34 cellular contexts compared by ENCODE assay signal in genomic region chr9:9437641-9438040, GRCh38.
"Had no signal": no experiment of that assay in that cellular context is flagged by ENCODE, and none has a peak within 500 bp of the region (broad histone marks: within the 10 kb centered on the region; RNA-seq: fewer than 3 reads in every experiment).

No MANE protein-coding gene starts in this region.

- H3K27ac ChIP-seq: adrenal gland, body of pancreas, brain microvascular endothelial cell, breast epithelium, VCaP had no signal

- H3K36me3 ChIP-seq: adrenal gland, brain microvascular endothelial cell had no signal

- H3K4me3 Mint-ChIP-seq: activated B cell treated with CpG ODN at 0.5 μM for 24 hours; activated CD4-positive, alpha-beta memory T cell treated with anti-CD3 and anti-CD28 coated beads for 36 hours; activated CD4-positive, alpha-beta T cell treated with anti-CD3 and anti-CD28 coated beads, Interleukin-2, amount 10 ng/mL, durations not matched to agents 24 days and 14 days; activated CD8-positive, alpha-beta T cell treated with anti-CD3 and anti-CD28 coated beads for 36 hours; activated naive CD4-positive, alpha-beta T cell treated with anti-CD3 and anti-CD28 coated beads for 36 hours; activated naive CD8-positive, alpha-beta T cell treated with anti-CD3 and anti-CD28 coated beads for 36 hours; activated T-cell treated with anti-CD3 and anti-CD28 coated beads, Interleukin-2, amount 50 U/mL, for 4 hours; activated T-cell treated with anti-CD3 and anti-CD28 coated beads, Interleukin-2, amount 50 U/mL, for 72 hours; activated T-helper 1 cell treated with anti-CD3 and anti-CD28 coated beads, Interleukin-12 subunit alpha, Interleukin-12 subunit beta, Interleukin-2, Interleukin-4 antibody, amounts not matched to agents 30 ng/mL and 10 ng/mL and 1 ng/mL, durations not matched to agents 14 hours and 24 hours and 36 hours; activated T-helper 17 cell treated with anti-CD3 and anti-CD28 coated beads, Interleukin-2, amount 50 U/mL, for 72 hours; T-helper 1 cell treated with Interleukin-12 subunit alpha and Interleukin-12 subunit beta and Interleukin-4 antibody, amounts not matched to agents 30 μg/mL and 1 μg/mL, for 36 hours; T-helper 2 cell treated with Interferon-gamma antibody and Interleukin-4, amounts not matched to agents 5 μg/mL and 100 μg/mL, for 36 hours had no signal

- H3K27me3 Mint-ChIP-seq: activated B cell treated with CpG ODN at 0.5 μM for 24 hours; activated CD4-positive, alpha-beta memory T cell treated with anti-CD3 and anti-CD28 coated beads for 36 hours; activated CD4-positive, alpha-beta T cell treated with anti-CD3 and anti-CD28 coated beads, Interleukin-2, amount 10 ng/mL, durations not matched to agents 24 days and 14 days; activated CD8-positive, alpha-beta T cell treated with anti-CD3 and anti-CD28 coated beads for 36 hours; activated naive CD8-positive, alpha-beta T cell treated with anti-CD3 and anti-CD28 coated beads for 36 hours; activated T-helper 17 cell treated with anti-CD3 and anti-CD28 coated beads, Interleukin-2, amount 50 U/mL, for 72 hours had no signal

- DNase-seq: activated B cell treated with CpG ODN at 0.5 μM for 24 hours; activated CD4-positive, alpha-beta memory T cell treated with anti-CD3 and anti-CD28 coated beads for 36 hours; activated CD4-positive, alpha-beta T cell treated with anti-CD3 and anti-CD28 coated beads for 4 hours; activated CD4-positive, alpha-beta T cell treated with anti-CD3 and anti-CD28 coated beads, Interleukin-2, amount 10 ng/mL, durations not matched to agents 24 days and 14 days; activated CD4-positive, alpha-beta T cell treated with anti-CD3 and anti-CD28 coated beads, Interleukin-2, amount 50 U/mL, for 1 hour; activated CD4-positive, alpha-beta T cell treated with anti-CD3 and anti-CD28 coated beads, Interleukin-2, amount 50 U/mL, for 4 hours; activated CD4-positive, CD25-positive, alpha-beta regulatory T cell treated with anti-CD3 and anti-CD28 coated beads, Interleukin-2, amount 50 U/mL, for 72 hours; activated CD8-positive, alpha-beta memory T cell treated with anti-CD3 and anti-CD28 coated beads, Interleukin-2, amount 50 U/mL, for 4 hours; activated CD8-positive, alpha-beta T cell treated with anti-CD3 and anti-CD28 coated beads for 36 hours; activated effector memory CD4-positive, alpha-beta T cell treated with anti-CD3 and anti-CD28 coated beads, Interleukin-2, amount 50 U/mL, for 16 hours; activated gamma-delta T cell treated with Interleukin-2 at 50 U/mL for 16 hours; activated naive CD4-positive, alpha-beta T cell; activated naive CD4-positive, alpha-beta T cell treated with anti-CD3 and anti-CD28 coated beads for 36 hours; activated naive CD4-positive, alpha-beta T cell treated with anti-CD3 and anti-CD28 coated beads, Interleukin-2, amount 50 U/mL, for 16 hours; activated naive CD8-positive, alpha-beta T cell treated with anti-CD3 and anti-CD28 coated beads for 36 hours; activated T-cell treated with anti-CD3 and anti-CD28 coated beads for 4 hours; activated T-cell treated with anti-CD3 and anti-CD28 coated beads, Interleukin-2, amount 50 U/mL, for 1 hour; activated T-cell treated with anti-CD3 and anti-CD28 coated beads, Interleukin-2, amount 50 U/mL, for 4 hours; activated T-cell treated with anti-CD3 and anti-CD28 coated beads, Interleukin-2, amount 50 U/mL, for 72 hours; adrenal gland; amniotic stem cell; aorta; body of pancreas; brain microvascular endothelial cell; central memory CD4-positive, alpha-beta T cell; T-helper 2 cell; T-helper 9 cell had no signal

- H3K36me3 Mint-ChIP-seq: activated CD4-positive, alpha-beta memory T cell treated with anti-CD3 and anti-CD28 coated beads for 36 hours; activated naive CD4-positive, alpha-beta T cell treated with anti-CD3 and anti-CD28 coated beads, Interleukin-2, amount 50 U/mL, for 72 hours; activated naive CD8-positive, alpha-beta T cell treated with anti-CD3 and anti-CD28 coated beads for 36 hours had no signal

- H3K4me1 Mint-ChIP-seq: activated B cell treated with CpG ODN at 0.5 μM for 24 hours; activated CD4-positive, alpha-beta T cell treated with anti-CD3 and anti-CD28 coated beads, Interleukin-2, amount 10 ng/mL, durations not matched to agents 24 days and 14 days; activated naive CD8-positive, alpha-beta T cell treated with anti-CD3 and anti-CD28 coated beads for 36 hours; activated T-helper 17 cell treated with anti-CD3 and anti-CD28 coated beads, Interleukin-2, amount 50 U/mL, for 72 hours had no signal

- H3K9me3 Mint-ChIP-seq: activated B cell treated with CpG ODN at 0.5 μM for 24 hours; activated CD4-positive, alpha-beta T cell treated with anti-CD3 and anti-CD28 coated beads, Interleukin-2, amount 10 ng/mL, durations not matched to agents 24 days and 14 days; activated CD8-positive, alpha-beta T cell treated with anti-CD3 and anti-CD28 coated beads for 36 hours; activated naive CD8-positive, alpha-beta T cell treated with anti-CD3 and anti-CD28 coated beads for 36 hours; activated T-helper 1 cell treated with anti-CD3 and anti-CD28 coated beads, Interleukin-12 subunit alpha, Interleukin-12 subunit beta, Interleukin-2, Interleukin-4 antibody, amounts not matched to agents 30 ng/mL and 10 ng/mL and 1 ng/mL, durations not matched to agents 14 hours and 24 hours and 36 hours had no signal

- ATAC-seq: activated CD8-positive, alpha-beta T cell treated with anti-CD3 and anti-CD28 coated beads for 36 hours; activated naive CD4-positive, alpha-beta T cell treated with anti-CD3 and anti-CD28 coated beads, Interleukin-2, amount 50 U/mL, for 72 hours; activated T-cell treated with anti-CD3 and anti-CD28 coated beads, Interleukin-2, amount 50 U/mL, for 4 hours; activated T-cell treated with anti-CD3 and anti-CD28 coated beads, Interleukin-2, amount 50 U/mL, for 72 hours; activated T-helper 17 cell treated with anti-CD3 and anti-CD28 coated beads, Interleukin-2, amount 50 U/mL, for 72 hours; body of pancreas had no signal

- H3K27me3 ChIP-seq: adrenal gland, body of pancreas, brain microvascular endothelial cell, breast epithelium had no signal

- H3K4me1 ChIP-seq: adrenal gland, body of pancreas, breast epithelium had no signal

- H3K4me3 ChIP-seq: adrenal gland, body of pancreas, breast epithelium had no signal

- H3K27ac Mint-ChIP-seq: activated B cell treated with CpG ODN at 0.5 μM for 24 hours; activated CD4-positive, alpha-beta memory T cell treated with anti-CD3 and anti-CD28 coated beads for 36 hours; activated CD4-positive, alpha-beta T cell treated with anti-CD3 and anti-CD28 coated beads, Interleukin-2, amount 10 ng/mL, durations not matched to agents 24 days and 14 days; activated CD8-positive, alpha-beta T cell treated with anti-CD3 and anti-CD28 coated beads for 36 hours; activated naive CD4-positive, alpha-beta T cell treated with anti-CD3 and anti-CD28 coated beads for 36 hours; activated naive CD4-positive, alpha-beta T cell treated with anti-CD3 and anti-CD28 coated beads, Interleukin-2, amount 50 U/mL, for 72 hours; activated naive CD8-positive, alpha-beta T cell treated with anti-CD3 and anti-CD28 coated beads for 36 hours; activated T-cell treated with anti-CD3 and anti-CD28 coated beads, Interleukin-2, amount 50 U/mL, for 72 hours; activated T-helper 1 cell treated with anti-CD3 and anti-CD28 coated beads, Interleukin-12 subunit alpha, Interleukin-12 subunit beta, Interleukin-2, Interleukin-4 antibody, amounts not matched to agents 30 ng/mL and 10 ng/mL and 1 ng/mL, durations not matched to agents 14 hours and 24 hours and 36 hours; activated T-helper 17 cell treated with anti-CD3 and anti-CD28 coated beads, Interleukin-2, amount 50 U/mL, for 72 hours; T-helper 1 cell treated with Interleukin-12 subunit alpha and Interleukin-12 subunit beta and Interleukin-4 antibody, amounts not matched to agents 30 μg/mL and 1 μg/mL, for 36 hours; T-helper 2 cell treated with Interferon-gamma antibody and Interleukin-4, amounts not matched to agents 5 μg/mL and 100 μg/mL, for 36 hours had no signal

- H3K9me3 ChIP-seq: adrenal gland, body of pancreas, breast epithelium had no signal
